ENCODE assay signal across 8 cellular contexts in genomic region chr10:84205049-84205852, GRCh38. TPM values are rescaled to one million over a fixed set of nuclear protein-coding genes. Genes with fewer than 3 reads are reported as not detected.
A peak's percentile ranks its signal among the peaks of the same experiment; 100 is the strongest.
DNase-seq lines count a peak whose midpoint lies in the region; ATAC-seq and TF ChIP-seq lines count a peak whose summit lies in the region.

No MANE protein-coding gene starts in this region.

- TF ChIP-seq POLR2A in adrenal gland (IDR thresholded peaks at IDR 0.05) (no peak), spleen (IDR thresholded peaks at IDR 0.05) (no peak)

- H3K36me3 ChIP-seq in adrenal gland (replicated peaks in 1 of 2) = no peaks in the 10 kb centered on the region
- H3K36me3 ChIP-seq in spleen = no peaks in the 10 kb centered on the region

- in situ Hi-C loops in KBM-7 (cut with MboI; ENCODE audit: low pct_unique_long_range_greater_than_20kb, low sequenced_read_pairs) = no loop called here

- intact Hi-C loops in adrenal gland (cut with DNase I) = no loop called here
- intact Hi-C loops in spleen (cut with DNase I; ENCODE audit: low total_unique reads) = no loop called here

- no peaks in the 10 kb centered on the region for H3K27me3 ChIP-seq in adrenal gland
- peaks cover 0 to 5% (median 0%) of the 10 kb centered on the region in 7 donors for H3K27me3 ChIP-seq in spleen (replicated peaks in 1 of 7)

- H3K27ac ChIP-seq in adrenal gland (no peak overlapping the region), spleen (no peak overlapping the region)

- no peaks in the 10 kb centered on the region for H3K4me1 ChIP-seq in adrenal gland (replicated peaks in 1 of 2)
- H3K4me1 ChIP-seq in spleen = peaks cover 0 to 7% (median 0%) of the 10 kb centered on the region in 6 donors

- no peaks in the 10 kb centered on the region for H3K9me3 ChIP-seq in adrenal gland (replicated peaks in 1 of 3)
- no peaks in the 10 kb centered on the region for H3K9me3 ChIP-seq in spleen

- peak; percentile 7 for DNase-seq in GM04503 (ENCODE audit: low read depth)
- DNase-seq in KBM-7 = peak; percentile 57
- peak; percentile 46 for DNase-seq in SW480 (ENCODE audit: low spot score)
- DNase-seq in adrenal gland = peak; percentile 38 to 80 (median 58)
- DNase-seq in hepatic stellate cell (ENCODE audit: low spot score) = peak; percentile 63
- DNase-seq in spleen = peak; percentile 88
- DNase-seq in omental fat pad (ENCODE audit: low spot score) = no peak

- H3K4me3 ChIP-seq in adrenal gland (no peak overlapping the region), spleen (no peak overlapping the region)

- WGBS in adrenal gland, 4 donors = 29 to 52% (median 33%) methylated on average over 6 to 8 of the region's 8 CpGs
- WGBS in spleen, 5 donors = 33 to 38% (median 37%) methylated on average over 8 of the region's 8 CpGs

- ATAC-seq in GM21717 (IDR thresholded peaks at IDR 0.05; ENCODE audit: unreplicated experiment) (peak; percentile 87), omental fat pad (ENCODE audit: low FRiP score) (no peak)

- TF ChIP-seq CTCF in adrenal gland (IDR thresholded peaks at IDR 0.05) (peak; percentile 49 to 69 (median 62)), spleen (IDR thresholded peaks at IDR 0.05 in 8 of 11, conservative IDR thresholded peaks at IDR 0.05 in 3 of 11) (peak; percentile 46 to 84 (median 73)), omental fat pad (IDR thresholded peaks at IDR 0.05) (no peak)

RNA-seq across cellular contexts. Expression of gene CDHR1, which starts 10.9 kb away (rescaled TPM):
- total RNA-seq in adrenal gland (1 to 10 TPM in 1 of 8 donors, under 1 TPM in 7; 0.09 to 2.8 (median 0.32) TPM), spleen (10 to 100 TPM in 1 of 7 donors, 1 to 10 TPM in 6; 2.5 to 10.6 (median 7.3) TPM), omental fat pad (under 1 TPM in 2 of 4 donors, not detected in 2; 0.16 to 0.24 TPM)
- polyA plus RNA-seq in adrenal gland (1 to 10 TPM; 1.4 to 7.7 (median 6.0) TPM), spleen (1 to 10 TPM in 2 of 3 donors, under 1 TPM in 1; 0.53 to 2.2 (median 2.1) TPM)

RNA-seq across cellular contexts. Expression of gene LRIT2, which starts 20.1 kb away (rescaled TPM):
- total RNA-seq in adrenal gland (not detected), spleen (not detected), omental fat pad (not detected)
- polyA plus RNA-seq in adrenal gland (not detected), spleen (not detected)

RNA-seq across cellular contexts. Expression of gene GPR15LG, which starts 31.6 kb away (rescaled TPM):
- total RNA-seq in adrenal gland = under 1 TPM in 1 of 8 donors, not detected in 7; 0.25 TPM
- not detected for polyA plus RNA-seq in adrenal gland
- total RNA-seq in spleen = not detected
- polyA plus RNA-seq in spleen = under 1 TPM in 1 of 3 donors, not detected in 2; 0.16 TPM
- not detected for total RNA-seq in omental fat pad

RNA-seq across cellular contexts. Expression of gene LRIT1, which starts 36.1 kb away (rescaled TPM):
- not detected for total RNA-seq in adrenal gland
- polyA plus RNA-seq in adrenal gland = not detected
- total RNA-seq in spleen = not detected
- polyA plus RNA-seq in spleen = not detected
- total RNA-seq in omental fat pad = not detected

RNA-seq across cellular contexts. Expression of gene RGR, which starts 39.6 kb away (rescaled TPM):
- total RNA-seq in adrenal gland (not detected), spleen (not detected), omental fat pad (1 to 10 TPM in 3 of 4 donors, not detected in 1; 1.5 to 3.3 (median 2.8) TPM)
- polyA plus RNA-seq in adrenal gland (under 1 TPM in 1 of 3 donors, not detected in 2; 0.17 TPM), spleen (not detected)

Comparison
In these comparisons a context has a peak if more than half of its experiments do, and no peak if none do; other contexts are left out.
1. CTCF ChIP-seq: peak in adrenal gland (6 of 6) and spleen (11 of 11); none in omental fat pad (0 of 3).